18 cellular contexts compared by ENCODE assay signal in the genomic region with DNA sequence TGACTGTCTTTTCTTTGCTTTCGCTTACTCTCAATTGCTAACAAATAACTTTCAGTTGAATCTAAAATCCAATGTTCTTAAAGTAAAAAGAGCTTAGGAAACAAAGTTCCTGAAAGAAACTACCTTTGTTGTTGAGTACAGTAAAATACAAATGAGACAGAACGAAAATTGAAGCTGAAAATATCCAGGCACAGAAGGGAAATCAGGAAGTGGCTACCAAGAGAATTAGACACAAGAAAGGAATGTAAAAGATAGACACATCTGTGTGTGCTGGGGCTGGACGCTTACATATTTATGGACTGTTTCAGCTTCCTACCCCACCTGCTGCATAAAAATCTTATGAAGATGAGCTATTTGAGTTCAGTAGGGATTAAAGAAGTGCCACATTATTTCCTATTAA.
DNase-seq lines count a peak whose midpoint lies in the region; ATAC-seq, FAIRE-seq and TF ChIP-seq lines count a peak whose summit lies in the region.
"Had no signal": no experiment of that assay in that cellular context is flagged by ENCODE, and none has a peak within 500 bp of the region (broad histone marks: within the 10 kb centered on the region; RNA-seq: fewer than 3 reads in every experiment).

No MANE protein-coding gene starts in this region.

- H3K27ac Mint-ChIP-seq in nephron = peak overlapping the region in 2 of 3 experiments; percentile 5 to 9
- H3K27ac Mint-ChIP-seq: activated CD8-positive, alpha-beta memory T cell treated with anti-CD3 and anti-CD28 coated beads, Interleukin-2, amount 10 ng/mL, durations not matched to agents 7 days and 5 days; activated naive CD8-positive, alpha-beta T cell treated with anti-CD3 and anti-CD28 coated beads, Interleukin-2, amount 10 ng/mL, durations not matched to agents 7 days and 5 days; H9 had no signal

- H3K4me1 ChIP-seq in lower lobe of right lung = no peaks in the 10 kb centered on the region
- H3K4me1 ChIP-seq: parathyroid adenoma, vagina had no signal

- intact Hi-C loops in lower lobe of right lung (cut with DNase I) = no loop called here

- H3K4me3 ChIP-seq in AG10803 (ENCODE audit: low read length) = no peak overlapping the region; the same call in 1 of the 2 replicates
- H3K4me3 ChIP-seq in lower lobe of right lung = no peak overlapping the region
- H3K4me3 ChIP-seq: BLaER1 treated with 17β-estradiol and CSF1 and Interleukin-3, amounts not matched to agents 10 nM and 100 nM; vagina had no signal

- H3K9me3 ChIP-seq in lower lobe of right lung = no peaks in the 10 kb centered on the region
- H3K9me3 ChIP-seq: BLaER1 treated with 17β-estradiol and CSF1 and Interleukin-3, amounts not matched to agents 10 nM and 100 nM; vagina had no signal

- no peaks in the 10 kb centered on the region for H3K27me3 Mint-ChIP-seq in nephron (ENCODE audit: low read depth)
- H3K27me3 Mint-ChIP-seq: activated CD8-positive, alpha-beta memory T cell treated with anti-CD3 and anti-CD28 coated beads, Interleukin-2, amount 10 ng/mL, durations not matched to agents 7 days and 5 days; activated naive CD8-positive, alpha-beta T cell treated with anti-CD3 and anti-CD28 coated beads, Interleukin-2, amount 10 ng/mL, durations not matched to agents 7 days and 5 days had no signal

- H3K4me1 Mint-ChIP-seq in nephron = peaks cover 5% of the 10 kb centered on the region
- H3K4me1 Mint-ChIP-seq: activated CD8-positive, alpha-beta memory T cell treated with anti-CD3 and anti-CD28 coated beads, Interleukin-2, amount 10 ng/mL, durations not matched to agents 7 days and 5 days; activated naive CD8-positive, alpha-beta T cell treated with anti-CD3 and anti-CD28 coated beads, Interleukin-2, amount 10 ng/mL, durations not matched to agents 7 days and 5 days; H9 had no signal

- FAIRE-seq in RCC 7860 (lab: Jason Lieb, UNC) (peak; percentile 54), GM12891 (lab: Jason Lieb, UNC) (no peak)

- TF ChIP-seq CTCF in AG10803 (conservative IDR thresholded peaks at IDR 0.05; ENCODE audit: low read length) (no peak), nephron (IDR thresholded peaks at IDR 0.05; ENCODE audit: unreplicated experiment in 3 of 3) (no peak), lower lobe of right lung (IDR thresholded peaks at IDR 0.05) (no peak)

- ATAC-seq in HG02884 (IDR thresholded peaks at IDR 0.05; ENCODE audit: unreplicated experiment) (no peak), lower lobe of right lung (no peak)
- ATAC-seq: activated CD8-positive, alpha-beta memory T cell treated with anti-CD3 and anti-CD28 coated beads, Interleukin-2, amount 10 ng/mL, durations not matched to agents 7 days and 5 days had no signal

- DNase-seq in AG10803 (ENCODE audit: low read depth) (peak; percentile 72), RCC 7860 (ENCODE audit: low spot score) (peak; percentile 53), dedifferentiated amniotic fluid mesenchymal stem cell (ENCODE audit: extremely low spot score) (peak; percentile 25), hypothalamus (lab: John Stamatoyannopoulos, UW) (no peak), GM12891 (ENCODE audit: insufficient read length, low spot score) (no peak), lower lobe of right lung (no peak)
- DNase-seq: activated CD8-positive, alpha-beta memory T cell treated with anti-CD3 and anti-CD28 coated beads, Interleukin-2, amount 10 ng/mL, durations not matched to agents 7 days and 5 days; activated naive CD8-positive, alpha-beta T cell treated with anti-CD3 and anti-CD28 coated beads, Interleukin-2, amount 10 ng/mL, durations not matched to agents 7 days and 5 days; H9; NCI-H187 treated with DMSO at 0.1 percent for 48 hours; NCI-H82; SIG-M5 had no signal

- no peaks in the 10 kb centered on the region for H3K36me3 Mint-ChIP-seq in nephron (ENCODE audit: low read depth)
- H3K36me3 Mint-ChIP-seq: activated CD8-positive, alpha-beta memory T cell treated with anti-CD3 and anti-CD28 coated beads, Interleukin-2, amount 10 ng/mL, durations not matched to agents 7 days and 5 days; activated naive CD8-positive, alpha-beta T cell treated with anti-CD3 and anti-CD28 coated beads, Interleukin-2, amount 10 ng/mL, durations not matched to agents 7 days and 5 days had no signal

- H3K27me3 ChIP-seq in lower lobe of right lung (ENCODE audit: low read depth) = no peaks in the 10 kb centered on the region
- H3K27me3 ChIP-seq: BLaER1 treated with 17β-estradiol and CSF1 and Interleukin-3, amounts not matched to agents 10 nM and 100 nM; vagina had no signal

- no peak overlapping the region for H3K4me3 Mint-ChIP-seq in nephron
- H3K4me3 Mint-ChIP-seq: activated CD8-positive, alpha-beta memory T cell treated with anti-CD3 and anti-CD28 coated beads, Interleukin-2, amount 10 ng/mL, durations not matched to agents 7 days and 5 days; activated naive CD8-positive, alpha-beta T cell treated with anti-CD3 and anti-CD28 coated beads, Interleukin-2, amount 10 ng/mL, durations not matched to agents 7 days and 5 days; H9 had no signal

- no peak overlapping the region for H3K27ac ChIP-seq in lower lobe of right lung
- H3K27ac ChIP-seq: BLaER1 treated with 17β-estradiol and CSF1 and Interleukin-3, amounts not matched to agents 10 nM and 100 nM; parathyroid adenoma; vagina; VCaP had no signal

- no peak for TF ChIP-seq POLR2A in GM12891 (IDR thresholded peaks at IDR 0.05; ENCODE audit: low read depth, low read length)

- H3K9me3 Mint-ChIP-seq in nephron = peaks cover 3% of the 10 kb centered on the region
- H3K9me3 Mint-ChIP-seq: H9 had no signal

- no peaks in the 10 kb centered on the region for H3K36me3 ChIP-seq in lower lobe of right lung
- H3K36me3 ChIP-seq: BLaER1 treated with 17β-estradiol and CSF1 and Interleukin-3, amounts not matched to agents 10 nM and 100 nM; vagina had no signal

TF ChIP-seq in GM12891, 5 proteins besides CTCF, POLR2A, EP300 and RAD21:
- no peak for TF ChIP-seq SPI1 (IDR thresholded peaks at IDR 0.05; ENCODE audit: low read depth, low read length)
- TF ChIP-seq TAF1 (IDR thresholded peaks at IDR 0.05; ENCODE audit: low read depth, low read length) = no peak
- no peak for TF ChIP-seq PAX5 (IDR thresholded peaks at IDR 0.05; ENCODE audit: insufficient read depth, low read length, severe bottlenecking)
- TF ChIP-seq POU2F2 (IDR thresholded peaks at IDR 0.05; ENCODE audit: low read depth, low read length) = no peak
- no peak for TF ChIP-seq POLR2AphosphoS5 (IDR thresholded peaks at IDR 0.05; ENCODE audit: low read depth, low read length)

Comparison
In these comparisons a context has a peak if more than half of its experiments do, and no peak if none do; other contexts are left out.
1. DNase-seq: peak in AG10803 (single experiment), RCC 7860 (single experiment) and dedifferentiated amniotic fluid mesenchymal stem cell (single experiment); none in hypothalamus (0 of 51), GM12891 (single experiment) and lower lobe of right lung (single experiment).